ENCODE assay signal across 17 cellular contexts in the genomic region with DNA sequence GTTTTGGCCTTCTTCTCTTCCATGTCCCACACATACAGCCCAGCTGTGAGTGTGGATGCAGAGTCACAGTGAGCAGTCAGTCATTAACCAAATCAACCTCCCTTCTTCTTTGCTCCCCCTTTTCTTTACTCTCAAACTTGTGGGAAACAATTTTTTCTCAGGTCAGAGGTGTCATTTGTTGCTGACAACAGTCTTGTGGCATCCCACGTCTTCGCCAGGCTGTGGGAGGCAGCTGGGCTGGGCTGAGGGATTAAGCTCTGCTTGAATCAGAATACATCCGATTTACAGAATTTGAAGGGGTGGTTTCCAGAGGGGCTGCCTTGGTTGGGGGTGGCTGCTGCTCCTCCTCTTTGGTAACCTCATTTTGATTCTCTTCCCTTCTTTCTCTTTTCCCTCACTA. TPM values are rescaled to one million over a fixed set of nuclear protein-coding genes. Genes with fewer than 3 reads are reported as not detected.
"Had no signal": no experiment of that assay in that cellular context is flagged by ENCODE, and none has a peak within 500 bp of the region (broad histone marks: within the 10 kb centered on the region; RNA-seq: fewer than 3 reads in every experiment).

No MANE protein-coding gene starts in this region.

- H3K4me1 ChIP-seq: heart left ventricle, psoas muscle, testis had no signal

- DNase-seq: activated CD4-positive, alpha-beta T cell treated with anti-CD3 and anti-CD28 coated beads for 48 hours; activated naive CD4-positive, alpha-beta T cell; foreskin melanocyte; heart left ventricle; islet precursor cell; natural killer cell; psoas muscle; stimulated activated CD4-positive, alpha-beta T cell treated with anti-CD3 and anti-CD28 coated beads, Interleukin-4, amount 100 ng/mL, for 24 hours; stimulated activated naive CD8-positive, alpha-beta T cell treated with anti-CD3 and anti-CD28 coated beads, Interleukin-15, amount 100 ng/mL, for 72 hours; T-cell; T1000; testis had no signal

- ATAC-seq: heart left ventricle; natural killer cell; psoas muscle; stimulated activated naive CD8-positive, alpha-beta T cell treated with anti-CD3 and anti-CD28 coated beads, Interleukin-15, amount 100 ng/mL, for 72 hours; T-cell had no signal

- H3K27ac ChIP-seq: cardiac muscle cell, heart left ventricle, psoas muscle, testis had no signal

- H3K9me3 ChIP-seq: heart left ventricle, psoas muscle, testis had no signal

- H3K4me3 ChIP-seq: cardiac muscle cell, heart left ventricle, psoas muscle, testis had no signal

- H3K27me3 ChIP-seq: cardiac muscle cell, testis had no signal

- H3K36me3 ChIP-seq: cardiac muscle cell, heart left ventricle had no signal

RNA-seq across cellular contexts. Expression of a gene that starts 40.5 kb away (rescaled TPM):
- total RNA-seq: activated T-helper 1 cell treated with anti-CD3 and anti-CD28 coated beads, Interleukin-12 subunit alpha, Interleukin-12 subunit beta, Interleukin-2, Interleukin-4 antibody, amounts not matched to agents 30 ng/mL and 10 ng/mL and 1 ng/mL, durations not matched to agents 14 hours and 24 hours and 36 hours; cardiac muscle cell; endothelial cell of umbilical vein; mononuclear cell; natural killer cell; psoas muscle; T-cell; ureter had no signal
